Comparison of ENCODE assay signal across 2 cellular contexts in genomic region chr7:28239823-28240204, GRCh38.
TF ChIP-seq lines count a peak whose summit lies in the region.

No MANE protein-coding gene starts in this region.

TF ChIP-seq in HepG2, 621 proteins besides CTCF, POLR2A, EP300 and RAD21:
- TF ChIP-seq TBP (CRISPR knock-in tag; IDR thresholded peaks at IDR 0.05): no peak
- no peak for TF ChIP-seq ARNTL (CRISPR knock-in tag; IDR thresholded peaks at IDR 0.05)
- no peak for TF ChIP-seq SOX6 (IDR thresholded peaks at IDR 0.05)
- TF ChIP-seq SOX6 (CRISPR knock-in tag; IDR thresholded peaks at IDR 0.05): no peak
- TF ChIP-seq ZNF7 (CRISPR knock-in tag; IDR thresholded peaks at IDR 0.05): no peak
- TF ChIP-seq ZNF101 (CRISPR knock-in tag; IDR thresholded peaks at IDR 0.05; ENCODE audit: borderline replicate concordance, low read depth): no peak

TF ChIP-seq in WTC11, 78 proteins besides CTCF, POLR2A, EP300 and RAD21:
- TF ChIP-seq IRF1 (CRISPR knock-in tag; IDR thresholded peaks at IDR 0.05) (no peak), CREM (CRISPR knock-in tag; IDR thresholded peaks at IDR 0.05) (no peak), NR2C2 (CRISPR knock-in tag; IDR thresholded peaks at IDR 0.05) (no peak), ZMAT4 (CRISPR knock-in tag; IDR thresholded peaks at IDR 0.05) (no peak), FOXP1 (CRISPR knock-in tag; IDR thresholded peaks at IDR 0.05; ENCODE audit: borderline replicate concordance) (no peak), ESRRA (CRISPR knock-in tag; IDR thresholded peaks at IDR 0.05; ENCODE audit: borderline replicate concordance) (no peak), ERG (CRISPR knock-in tag; IDR thresholded peaks at IDR 0.05) (no peak)
